ENCODE assay signal across 26 cellular contexts in genomic region chr18:35084494-35085449, GRCh38. TPM values are rescaled to one million over a fixed set of nuclear protein-coding genes. Genes with fewer than 3 reads are reported as not detected.
DNase-seq lines count a peak whose midpoint lies in the region; ATAC-seq and TF ChIP-seq lines count a peak whose summit lies in the region.
"Had no signal": no experiment of that assay in that cellular context is flagged by ENCODE, and none has a peak within 500 bp of the region (broad histone marks: within the 10 kb centered on the region; RNA-seq: fewer than 3 reads in every experiment).

No MANE protein-coding gene starts in this region.

- H3K36me3 ChIP-seq in left ventricle myocardium inferior (peaks cover 8% of the 10 kb centered on the region), aorta (ENCODE audit: control insufficient read depth in 1 of 2, insufficient read depth in 2 of 2, low read length in 1 of 2) (no peaks in the 10 kb centered on the region), spleen (no peaks in the 10 kb centered on the region)
- H3K36me3 ChIP-seq: lower lobe of right lung, pancreas, vagina, WERI-Rb-1 had no signal

- H3K4me3 Mint-ChIP-seq in mesothelial cell of epicardium, result no peak overlapping the region
- H3K4me3 Mint-ChIP-seq: CD14-positive monocyte; T-helper 1 cell treated with Interleukin-12 subunit alpha and Interleukin-12 subunit beta and Interleukin-4 antibody, amounts not matched to agents 30 μg/mL and 1 μg/mL, for 36 hours had no signal

- H3K4me1 Mint-ChIP-seq in mesothelial cell of epicardium, result peaks cover 4% of the 10 kb centered on the region
- H3K4me1 Mint-ChIP-seq: CD14-positive monocyte had no signal

- peaks cover 5% of the 10 kb centered on the region for H3K36me3 Mint-ChIP-seq in mesothelial cell of epicardium

- H3K27ac ChIP-seq in left ventricle myocardium inferior (replicated peaks), result peak overlapping the region; percentile 89
- H3K27ac ChIP-seq in dorsolateral prefrontal cortex, result peak overlapping the region in 42 of 59 donors; percentile 2 to 67 (median 45)
- H3K27ac ChIP-seq in aorta (ENCODE audit: low read depth in 1 of 2, low read length in 2 of 2), result peak overlapping the region; percentile 43 to 63
- no peak overlapping the region for H3K27ac ChIP-seq in spleen
- H3K27ac ChIP-seq: lower lobe of right lung, pancreas, skin epidermis, vagina, WERI-Rb-1 had no signal

- H3K4me3 ChIP-seq in left ventricle myocardium inferior, result no peak overlapping the region
- H3K4me3 ChIP-seq in dorsolateral prefrontal cortex, result no peak overlapping the region
- H3K4me3 ChIP-seq in aorta (ENCODE audit: low read length in 2 of 2), result no peak overlapping the region
- H3K4me3 ChIP-seq in spleen, result no peak overlapping the region
- H3K4me3 ChIP-seq: lower lobe of right lung, pancreas, skin epidermis, vagina had no signal

- H3K27me3 ChIP-seq in left ventricle myocardium inferior (ENCODE audit: low read depth) (no peaks in the 10 kb centered on the region), dorsolateral prefrontal cortex (no peaks in the 10 kb centered on the region), aorta (ENCODE audit: control insufficient read depth in 1 of 2, insufficient read depth in 2 of 2, low read length in 1 of 2) (no peaks in the 10 kb centered on the region), spleen (replicated peaks in 1 of 7) (no peaks in the 10 kb centered on the region)
- H3K27me3 ChIP-seq: pancreas, vagina had no signal

- H3K27ac Mint-ChIP-seq in mesothelial cell of epicardium, result peak overlapping the region; percentile 8
- H3K27ac Mint-ChIP-seq: T-helper 1 cell treated with Interleukin-12 subunit alpha and Interleukin-12 subunit beta and Interleukin-4 antibody, amounts not matched to agents 30 μg/mL and 1 μg/mL, for 36 hours had no signal

- WGBS in aorta, 2 donors, result 26 to 31% methylated on average over 5 of the region's 5 CpGs
- WGBS in spleen, 5 donors, result 71 to 81% (median 74%) methylated on average over 5 of the region's 5 CpGs

- H3K9me3 Mint-ChIP-seq in mesothelial cell of epicardium, result no peaks in the 10 kb centered on the region
- H3K9me3 Mint-ChIP-seq: T-helper 1 cell treated with Interleukin-12 subunit alpha and Interleukin-12 subunit beta and Interleukin-4 antibody, amounts not matched to agents 30 μg/mL and 1 μg/mL, for 36 hours had no signal

- intact Hi-C loops in left ventricle myocardium inferior (cut with micrococcal nuclease) (no loop called here), cardiac septum (cut with DNase I) (no loop called here), dorsolateral prefrontal cortex (cut with DNase I) (no loop called here), aorta (cut with DNase I) (loop anchor here (2.0 to 5.0 kb wide), 3 partner anchors 18 to 42 kb away; partner anchors contain the start of gene MAPRE2 (in 1 of the 2)), spleen (cut with DNase I; ENCODE audit: low total_unique reads) (no loop called here)

- DNase-seq in left ventricle myocardium inferior (no peak), cardiac septum (ENCODE audit: low spot score) (no peak), dorsolateral prefrontal cortex (no peak), mesothelial cell of epicardium (ENCODE audit: low spot score in 2 of 2, unreplicated experiment in 2 of 2) (no peak), aorta (no peak), NCI-H2171 treated with DMSO at 0.1 percent for 48 hours (lab: John Stamatoyannopoulos, UW) (no peak), spleen (no peak)
- DNase-seq: ACHN; activated CD4-positive, alpha-beta T cell treated with anti-CD3 and anti-CD28 coated beads, Interleukin-2, amount 50 U/mL, for 48 hours; activated naive CD4-positive, alpha-beta T cell treated with Interleukin-2 at 50 U/mL for 16 hours; foreskin melanocyte; GF-D8; lower lobe of right lung; MM.1S; NCI-H1694; NCI-H2227 treated with DMSO at 0.1 percent for 48 hours; NCI-H774; pancreas; stimulated activated CD4-positive, alpha-beta T cell treated with anti-CD3 and anti-CD28 coated beads, Interleukin-4, amount 100 ng/mL, for 24 hours; WERI-Rb-1 had no signal

- no peaks in the 10 kb centered on the region for H3K27me3 Mint-ChIP-seq in mesothelial cell of epicardium (ENCODE audit: low read depth)

- TF ChIP-seq CTCF in left ventricle myocardium inferior (IDR thresholded peaks at IDR 0.05; ENCODE audit: borderline replicate concordance) (no peak), dorsolateral prefrontal cortex (IDR thresholded peaks at IDR 0.05 in 54 of 56, conservative IDR thresholded peaks at IDR 0.05 in 2 of 56; ENCODE audit: low read depth in 1 of 56, partially characterized antibody in 56 of 56) (no peak), mesothelial cell of epicardium (IDR thresholded peaks at IDR 0.05; ENCODE audit: unreplicated experiment) (no peak), spleen (IDR thresholded peaks at IDR 0.05 in 8 of 11, conservative IDR thresholded peaks at IDR 0.05 in 3 of 11) (no peak)

- H3K9me3 ChIP-seq in left ventricle myocardium inferior (replicated peaks) (no peaks in the 10 kb centered on the region), aorta (ENCODE audit: control insufficient read depth, low read length) (no peaks in the 10 kb centered on the region), spleen (no peaks in the 10 kb centered on the region)
- H3K9me3 ChIP-seq: lower lobe of right lung, pancreas, vagina had no signal

- no peak for ATAC-seq in aorta (ENCODE audit: low FRiP score)
- no peak for ATAC-seq in HG03135 (IDR thresholded peaks at IDR 0.05; ENCODE audit: unreplicated experiment)
- ATAC-seq: HCT116 had no signal

- H3K4me1 ChIP-seq in left ventricle myocardium inferior (peaks cover 90% of the 10 kb centered on the region), aorta (ENCODE audit: control insufficient read depth in 1 of 2, insufficient read depth in 2 of 2, low read length in 2 of 2) (peaks cover 5 to 17% of the 10 kb centered on the region in 2 donors), spleen (peaks cover 0 to 35% (median 16%) of the 10 kb centered on the region in 6 donors)
- H3K4me1 ChIP-seq: vagina had no signal

- TF ChIP-seq POLR2A in spleen (IDR thresholded peaks at IDR 0.05), result no peak

RNA-seq across cellular contexts. Expression of gene MAPRE2, which starts 43.6 kb away (rescaled TPM):
- total RNA-seq in left ventricle myocardium inferior (120 TPM), cardiac septum (164 TPM), dorsolateral prefrontal cortex (100 to 1,000 TPM; 105 to 278 (median 202) TPM), mesothelial cell of epicardium (15.8 to 19.6 TPM (median 17.1 TPM) in 3 replicates), aorta (10 to 100 TPM; 52.7 to 71.9 TPM), spleen (10 to 100 TPM; 42.6 to 62.9 (median 50.2) TPM)
- polyA plus RNA-seq in aorta (10 to 100 TPM; 22.5 to 36.5 TPM), spleen (10 to 100 TPM; 18.8 to 21.5 (median 20.6) TPM)

Comparison
In these comparisons a context has a peak if more than half of its experiments do, and no peak if none do; other contexts are left out.
1. H3K27ac ChIP-seq: peak in left ventricle myocardium inferior (single experiment), dorsolateral prefrontal cortex (42 of 59) and aorta (2 of 2); none in spleen (0 of 8).
2. intact Hi-C loops: an anchor here in aorta (2.0 to 5.0 kb wide); none called in left ventricle myocardium inferior, cardiac septum, dorsolateral prefrontal cortex and spleen.